Comparison of ENCODE assay signal across 11 cellular contexts in genomic region chr20:34710861-34711574, GRCh38. TPM values are rescaled to one million over a fixed set of nuclear protein-coding genes. Genes with fewer than 3 reads are reported as not detected.
DNase-seq lines count a peak whose midpoint lies in the region; ATAC-seq and TF ChIP-seq lines count a peak whose summit lies in the region.
"Had no signal": no experiment of that assay in that cellular context is flagged by ENCODE, and none has a peak within 500 bp of the region (broad histone marks: within the 10 kb centered on the region; RNA-seq: fewer than 3 reads in every experiment).

No MANE protein-coding gene starts in this region.

- H3K9me3 ChIP-seq in HEK293 (ENCODE audit: control insufficient read depth, insufficient read depth, low read depth, low read length) (no peaks in the 10 kb centered on the region), upper lobe of right lung (no peaks in the 10 kb centered on the region)
- H3K9me3 ChIP-seq in naive thymus-derived CD4-positive, alpha-beta T cell (ENCODE audit: control insufficient read depth in 2 of 3, low read length in 3 of 3), result no peaks in the 10 kb centered on the region
- H3K9me3 ChIP-seq: uterus had no signal

- H3K4me1 ChIP-seq in HEK293 (ENCODE audit: control insufficient read depth, insufficient read depth, low read length), result peaks cover 5% of the 10 kb centered on the region; the same call in 1 of the 2 replicates
- peaks cover 0 to 4% of the 10 kb centered on the region in 2 donors for H3K4me1 ChIP-seq in naive thymus-derived CD4-positive, alpha-beta T cell (ENCODE audit: control insufficient read depth in 2 of 2, insufficient read depth in 2 of 2, low read length in 2 of 2)
- peaks cover 12% of the 10 kb centered on the region for H3K4me1 ChIP-seq in upper lobe of right lung
- H3K4me1 ChIP-seq: uterus had no signal

- H3K27ac ChIP-seq in HEK293 (ENCODE audit: extremely low read depth, low read depth, low read length) (no peak overlapping the region), upper lobe of right lung (no peak overlapping the region)
- H3K27ac ChIP-seq in naive thymus-derived CD4-positive, alpha-beta T cell (ENCODE audit: low read depth, low read length), result no peak overlapping the region
- H3K27ac ChIP-seq: cardiac muscle cell had no signal

- no peak overlapping the region for H3K4me3 ChIP-seq in HEK293 (ENCODE audit: low read depth, low read length)
- no peak overlapping the region for H3K4me3 ChIP-seq in naive thymus-derived CD4-positive, alpha-beta T cell (ENCODE audit: low read length)
- H3K4me3 ChIP-seq in upper lobe of right lung, result no peak overlapping the region

- H3K36me3 ChIP-seq in HEK293 (ENCODE audit: control insufficient read depth in 2 of 2, insufficient read depth in 1 of 2, low read length in 2 of 2), result peaks cover 0 to 46% of the 10 kb centered on the region in 2 experiments; a peak in 2 of 3 replicates
- peaks cover 0 to 16% (median 0%) of the 10 kb centered on the region in 3 experiments for H3K36me3 ChIP-seq in naive thymus-derived CD4-positive, alpha-beta T cell (ENCODE audit: control insufficient read depth in 2 of 3, insufficient read depth in 3 of 3, low read length in 3 of 3)
- peaks cover 22% of the 10 kb centered on the region for H3K36me3 ChIP-seq in upper lobe of right lung
- H3K36me3 ChIP-seq: uterus had no signal

- no peak for ATAC-seq in activated T-cell treated with anti-CD3 and anti-CD28 coated beads, Interleukin-2, amount 50 U/mL, for 72 hours (replicated peaks in 1 of 2)
- no peak for ATAC-seq in naive thymus-derived CD4-positive, alpha-beta T cell
- ATAC-seq in upper lobe of right lung (no peak), GM21447 (IDR thresholded peaks at IDR 0.05; ENCODE audit: unreplicated experiment) (no peak)

- peaks cover 6% of the 10 kb centered on the region for H3K27me3 Mint-ChIP-seq in activated T-cell treated with anti-CD3 and anti-CD28 coated beads, Interleukin-2, amount 50 U/mL, for 72 hours (ENCODE audit: low read depth)
- peaks cover 0 to 9% (median 0%) of the 10 kb centered on the region in 5 donors for H3K27me3 Mint-ChIP-seq in naive thymus-derived CD4-positive, alpha-beta T cell

- POLR2A ChIA-PET in HEK293 (lab: Yijun Ruan, JAX), result no interaction called here
- POLR2A ChIA-PET in naive thymus-derived CD4-positive, alpha-beta T cell (lab: Charles Lee), result interaction anchor here (0.6 to 1.2 kb wide), 2 partner anchors 34 to 1698 kb away, joined by 3 to 5 read pairs; partner anchors contain the start of gene PIGU

- peaks cover 37% of the 10 kb centered on the region for H3K4me1 Mint-ChIP-seq in activated T-cell treated with anti-CD3 and anti-CD28 coated beads, Interleukin-2, amount 50 U/mL, for 72 hours (ENCODE audit: low read depth)
- peaks cover 11 to 31% (median 13%) of the 10 kb centered on the region in 7 donors for H3K4me1 Mint-ChIP-seq in naive thymus-derived CD4-positive, alpha-beta T cell

- H3K27ac Mint-ChIP-seq in activated T-cell treated with anti-CD3 and anti-CD28 coated beads, Interleukin-2, amount 50 U/mL, for 72 hours, result no peak overlapping the region
- H3K27ac Mint-ChIP-seq in naive thymus-derived CD4-positive, alpha-beta T cell, result peak overlapping the region in 5 of 9 donors; percentile 25 to 96 (median 77)

- H3K9me3 Mint-ChIP-seq in activated T-cell treated with anti-CD3 and anti-CD28 coated beads, Interleukin-2, amount 50 U/mL, for 72 hours, result no peaks in the 10 kb centered on the region
- H3K9me3 Mint-ChIP-seq in naive thymus-derived CD4-positive, alpha-beta T cell, result peaks cover 0 to 4% (median 0%) of the 10 kb centered on the region in 11 donors

- CTCF ChIA-PET in HEK293 (lab: Yijun Ruan, JAX), result interaction anchor here (0.6 to 1.1 kb wide), 4 partner anchors 141 to 981 kb away, joined by 3 to 5 read pairs (median 4); no protein-coding TSS in a partner anchor
- CTCF ChIA-PET in naive thymus-derived CD4-positive, alpha-beta T cell (lab: Charles Lee), result interaction anchor here (1.0 kb wide), 1 partner anchor 398 kb away, joined by 4 read pairs; no protein-coding TSS in a partner anchor

- TF ChIP-seq CTCF in HEK293 (tag by site-specific recombination; IDR thresholded peaks at IDR 0.05), result no peak
- no peak for TF ChIP-seq CTCF in upper lobe of right lung (IDR thresholded peaks at IDR 0.05)
- TF ChIP-seq CTCF in GM20000 (IDR thresholded peaks at IDR 0.05; ENCODE audit: extremely low read depth, missing control alignments), result no peak

- peaks cover 1 to 2% of the 10 kb centered on the region in 2 donors for H3K36me3 Mint-ChIP-seq in activated T-cell treated with anti-CD3 and anti-CD28 coated beads, Interleukin-2, amount 50 U/mL, for 72 hours (ENCODE audit: insufficient read depth in 2 of 2)
- H3K36me3 Mint-ChIP-seq in naive thymus-derived CD4-positive, alpha-beta T cell, result peaks cover 0 to 8% (median 3%) of the 10 kb centered on the region in 5 donors

- no peaks in the 10 kb centered on the region for H3K27me3 ChIP-seq in naive thymus-derived CD4-positive, alpha-beta T cell (ENCODE audit: control insufficient read depth in 2 of 2, insufficient read depth in 2 of 2, low read length in 2 of 2)
- no peaks in the 10 kb centered on the region for H3K27me3 ChIP-seq in upper lobe of right lung
- H3K27me3 ChIP-seq: uterus had no signal

- intact Hi-C loops in naive thymus-derived CD4-positive, alpha-beta T cell (cut with micrococcal nuclease), result loop anchor here in 1 of 2 donors (5.0 kb wide), 1 partner anchor 566 kb away; the partner anchor contains the start of gene MMP24OS
- intact Hi-C loops in upper lobe of right lung (cut with DNase I), result no loop called here

- peak; percentile 18 for DNase-seq in CD1c-positive myeloid dendritic cell (ENCODE audit: extremely low spot score)
- DNase-seq in activated T-cell treated with anti-CD3 and anti-CD28 coated beads, Interleukin-2, amount 50 U/mL, for 72 hours, result no peak
- DNase-seq in naive thymus-derived CD4-positive, alpha-beta T cell, result no peak
- DNase-seq in upper lobe of right lung, result no peak
- no peak for DNase-seq in GM20000 (ENCODE audit: low spot score)
- no peak for DNase-seq in GDM1 (lab: John Stamatoyannopoulos, UW)
- DNase-seq: activated CD4-positive, alpha-beta T cell treated with anti-CD3 and anti-CD28 coated beads for 48 hours; uterus had no signal

- peak overlapping the region; percentile 83 to 90 for H3K4me3 Mint-ChIP-seq in activated T-cell treated with anti-CD3 and anti-CD28 coated beads, Interleukin-2, amount 50 U/mL, for 72 hours
- H3K4me3 Mint-ChIP-seq in naive thymus-derived CD4-positive, alpha-beta T cell, result peak overlapping the region; percentile 14 to 95 (median 88)

TF ChIP-seq in HEK293, 187 proteins besides CTCF, POLR2A, EP300 and RAD21:
- TF ChIP-seq ZIC2 (tag by site-specific recombination; IDR thresholded peaks at IDR 0.05) (peak; percentile 33; the same call in 1 of the 2 replicates), ZBTB44 (tag by site-specific recombination; IDR thresholded peaks at IDR 0.05) (no peak), ZBTB48 (tag by site-specific recombination; IDR thresholded peaks at IDR 0.05) (peak; percentile 50; the same call in 1 of the 2 replicates), ZBTB20 (tag by site-specific recombination; IDR thresholded peaks at IDR 0.05) (peak; percentile 32; the same call in 1 of the 2 replicates)

RNA-seq across cellular contexts. Expression of gene TP53INP2, which starts 6.9 kb away (rescaled TPM):
- 10 to 100 TPM in 1 of 2 donors, 1 to 10 TPM in 1; 9.9 to 10.2 TPM for total RNA-seq in activated T-cell treated with anti-CD3 and anti-CD28 coated beads, Interleukin-2, amount 50 U/mL, for 72 hours
- total RNA-seq in naive thymus-derived CD4-positive, alpha-beta T cell, result 10 to 100 TPM in 2 of 5 experiments, 1 to 10 TPM in 3; 1.2 to 41.4 (median 1.5) TPM
- under 1 TPM; 0.04 to 0.44 TPM for polyA plus RNA-seq in naive thymus-derived CD4-positive, alpha-beta T cell
- total RNA-seq in upper lobe of right lung, result 17.7 TPM

RNA-seq across cellular contexts. Expression of gene PIGU, which starts 34.1 kb away (rescaled TPM):
- total RNA-seq in activated T-cell treated with anti-CD3 and anti-CD28 coated beads, Interleukin-2, amount 50 U/mL, for 72 hours, result 10 to 100 TPM; 20.7 to 25.2 TPM
- 10 to 100 TPM in 4 of 5 experiments, 1 to 10 TPM in 1; 8.6 to 21.3 (median 16.1) TPM for total RNA-seq in naive thymus-derived CD4-positive, alpha-beta T cell
- polyA plus RNA-seq in naive thymus-derived CD4-positive, alpha-beta T cell, result 10 to 100 TPM; 27.9 to 34.5 TPM
- 13.2 TPM for total RNA-seq in upper lobe of right lung
